In genomic region chr6:17297261-17298080, GRCh38 we compare ENCODE assay signal across 1 cellular context.
TF ChIP-seq lines count a peak whose summit lies in the region.

No MANE protein-coding gene starts in this region.

TF ChIP-seq in SK-N-SH treated with all-trans-retinoic acid at 6 μM for 48 hours, 23 proteins besides CTCF, POLR2A, EP300 and RAD21 (continued from another document):
- no peak for TF ChIP-seq TSHZ2 (CRISPR knock-in tag; IDR thresholded peaks at IDR 0.05)
- TF ChIP-seq ZFP3 (CRISPR knock-in tag; IDR thresholded peaks at IDR 0.05), result no peak
- TF ChIP-seq BACH2 (CRISPR knock-in tag; IDR thresholded peaks at IDR 0.05; ENCODE audit: borderline replicate concordance), result no peak
- TF ChIP-seq ZNF70 (CRISPR knock-in tag; IDR thresholded peaks at IDR 0.05), result no peak
- TF ChIP-seq ZC3H10 (CRISPR knock-in tag; IDR thresholded peaks at IDR 0.05), result no peak
- TF ChIP-seq TCF4 (CRISPR knock-in tag; IDR thresholded peaks at IDR 0.05; ENCODE audit: borderline replicate concordance), result no peak
